In the genomic region with DNA sequence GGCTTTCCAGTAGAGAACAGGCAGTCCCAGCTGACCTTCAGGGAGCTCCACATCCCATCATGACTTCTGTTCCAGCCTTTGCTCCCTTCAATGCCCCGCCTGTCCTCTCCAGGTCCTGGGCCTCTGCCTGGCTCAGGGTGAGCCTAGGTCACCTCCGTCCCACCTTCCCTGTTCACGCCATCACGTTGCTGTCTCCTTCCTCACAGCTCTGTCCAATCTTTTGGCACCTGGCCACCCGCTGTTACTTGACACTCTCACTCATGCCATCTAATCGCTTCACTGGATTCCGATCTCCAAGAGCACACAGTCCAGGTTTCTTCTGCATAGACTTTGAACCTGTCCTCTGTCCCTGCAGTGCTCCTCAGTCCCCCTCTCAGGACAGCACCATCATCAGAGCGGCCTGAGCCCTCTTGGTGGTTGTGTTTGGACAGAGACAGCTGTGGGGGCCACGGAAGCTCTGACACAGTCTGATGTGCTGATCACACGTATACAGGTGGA, we compare ENCODE assay signal across 17 cellular contexts. TPM values are rescaled to one million over a fixed set of nuclear protein-coding genes. Genes with fewer than 3 reads are reported as not detected.
DNase-seq lines count a peak whose midpoint lies in the region; ATAC-seq, FAIRE-seq and TF ChIP-seq lines count a peak whose summit lies in the region.
"Had no signal": no experiment of that assay in that cellular context is flagged by ENCODE, and none has a peak within 500 bp of the region (broad histone marks: within the 10 kb centered on the region; RNA-seq: fewer than 3 reads in every experiment).

No MANE protein-coding gene starts in this region.

- peak in 1 of 2 experiments; percentile 79; a peak in 2 of 4 replicates for TF ChIP-seq EP300 in HepG2 (IDR thresholded peaks at IDR 0.05; ENCODE audit: low read depth in 2 of 2, low read length in 2 of 2)
- peak; percentile 90 for TF ChIP-seq EP300 in HepG2 (CRISPR knock-in tag; IDR thresholded peaks at IDR 0.05; ENCODE audit: borderline replicate concordance)

- H3K4me3 ChIP-seq in HepG2 (replicated peaks in 1 of 3; ENCODE audit: insufficient read depth in 1 of 3, low read depth in 2 of 3, low read length in 3 of 3) (peak overlapping the region in 1 of 3 experiments; percentile 27; a peak in 2 of 6 replicates), right lobe of liver (no peak overlapping the region), colonic mucosa (no peak overlapping the region)
- H3K4me3 ChIP-seq: adrenal gland, dorsolateral prefrontal cortex, GM23338, testis had no signal

- POLR2A ChIA-PET in HepG2 (lab: Yijun Ruan, JAX), result interaction anchor here (0.6 to 1.8 kb wide), 8 partner anchors 9 to 91 kb away, joined by 3 to 6 read pairs (median 3); no protein-coding TSS in a partner anchor

- no peaks in the 10 kb centered on the region for H3K79me2 ChIP-seq in HepG2 (ENCODE audit: insufficient read depth, low read length)

- H3K9ac ChIP-seq in HepG2 (ENCODE audit: insufficient read depth, low read depth, low read length) (no peak overlapping the region), colonic mucosa (ENCODE audit: low read depth in 2 of 2, low read length in 2 of 2) (no peak overlapping the region)

- peak overlapping the region; percentile 60 for H3K4me2 ChIP-seq in HepG2 (ENCODE audit: low read depth, low read length)
- H3K4me2 ChIP-seq: GM23338 had no signal

- no peaks in the 10 kb centered on the region for H3K27me3 ChIP-seq in HepG2 (ENCODE audit: control insufficient read depth in 1 of 2, insufficient read depth in 2 of 2, low read length in 2 of 2)
- no peaks in the 10 kb centered on the region for H3K27me3 ChIP-seq in right lobe of liver
- no peaks in the 10 kb centered on the region for H3K27me3 ChIP-seq in colonic mucosa
- H3K27me3 ChIP-seq: adrenal gland, dorsolateral prefrontal cortex, testis had no signal

- in situ Hi-C loops in HepG2 (cut with HindIII; ENCODE audit: extremely low pct_ligation_motif_present, low pct_unique_long_range_greater_than_20kb), result no loop called here

- H3K4me1 ChIP-seq in HepG2 (ENCODE audit: insufficient read depth, low read length) (peaks cover 65% of the 10 kb centered on the region), right lobe of liver (no peaks in the 10 kb centered on the region), colonic mucosa (no peaks in the 10 kb centered on the region)
- H3K4me1 ChIP-seq: adrenal gland, testis had no signal

- CTCF ChIA-PET in HepG2 (lab: Yijun Ruan, JAX; ENCODE audit: low intra/inter-chr PET ratio, low total read pairs), result no interaction called here

- TF ChIP-seq CTCF in HepG2 (CRISPR knock-in tag; IDR thresholded peaks at IDR 0.05) (no peak), right lobe of liver (IDR thresholded peaks at IDR 0.05) (no peak), colonic mucosa (IDR thresholded peaks at IDR 0.05) (no peak)

- ATAC-seq in HepG2, result peak; percentile 81
- ATAC-seq in right lobe of liver, result no peak
- no peak for ATAC-seq in HG03469 (IDR thresholded peaks at IDR 0.05; ENCODE audit: unreplicated experiment)
- ATAC-seq: GM23338, T-helper 17 cell had no signal

- H3K9me3 ChIP-seq in HepG2 (ENCODE audit: low read length) (no peaks in the 10 kb centered on the region), right lobe of liver (no peaks in the 10 kb centered on the region), colonic mucosa (no peaks in the 10 kb centered on the region)
- H3K9me3 ChIP-seq: adrenal gland, testis had no signal

- no TSS peak for BruUV-seq in HepG2 (replicated peaks; lab: Mats Ljungman, UMichigan)

- 5% methylated on average over 10 of the region's 10 CpGs for WGBS in HepG2 (ENCODE audit: low lambda C conversion rate)
- WGBS in right lobe of liver (ENCODE audit: insufficient coverage, low coverage, low lambda C conversion rate, missing lambda C conversion rate), result 88% methylated on average over 8 of the region's 10 CpGs

- FAIRE-seq in HepG2 (lab: Jason Lieb, UNC), result peak; percentile 94

- TF ChIP-seq POLR2A in HepG2 (IDR thresholded peaks at IDR 0.05; ENCODE audit: insufficient read depth in 1 of 2, low read depth in 2 of 2, low read length in 2 of 2) (0 out of 4 replicates have a peak, but pooled peaks of 1 of the 2 experiments have one; percentile 14), right lobe of liver (IDR thresholded peaks at IDR 0.05) (no peak)

- intact Hi-C loops in HepG2 (cut with micrococcal nuclease; ENCODE audit: unreplicated experiment) (loop anchor here (2.0 kb wide), 2 partner anchors 28 to 34 kb away; partner anchors contain the start of gene TIAM2), right lobe of liver (cut with DNase I) (no loop called here), colonic mucosa (cut with DNase I) (no loop called here)

- H3K27ac ChIP-seq in HepG2 (ENCODE audit: extremely low read length, insufficient read depth, low read length) (peak overlapping the region; percentile 57), right lobe of liver (no peak overlapping the region), colonic mucosa (peak overlapping the region; percentile 43)
- H3K27ac ChIP-seq: adrenal gland, dorsolateral prefrontal cortex, testis had no signal

- DNase-seq in HepG2 (ENCODE audit: low spot score) (peak; percentile 93), right lobe of liver (no peak), colonic mucosa (peak; percentile 59), mucosa of gallbladder (ENCODE audit: low spot score) (peak; percentile 82), T-helper 1 cell (no peak), NCI-H1417 treated with DMSO at 0.1 percent for 48 hours (lab: John Stamatoyannopoulos, UW) (no peak)
- DNase-seq in stimulated activated naive CD4-positive, alpha-beta T cell (lab: John Stamatoyannopoulos, UW), result no peak
- DNase-seq: activated CD8-positive, alpha-beta memory T cell treated with anti-CD3 and anti-CD28 coated beads, Interleukin-2, amount 50 U/mL, for 4 hours; activated effector memory CD4-positive, alpha-beta T cell treated with anti-CD3 and anti-CD28 coated beads, Interleukin-2, amount 50 U/mL, for 16 hours; adrenal gland; dorsolateral prefrontal cortex; Karpas-422; NCI-H2081 treated with DMSO at 0.1 percent for 48 hours; T-helper 17 cell; testis had no signal

- no peak overlapping the region for H2AFZ ChIP-seq in HepG2 (ENCODE audit: low read length)
- H2AFZ ChIP-seq: GM23338 had no signal

- peak; percentile 29; the same call in 1 of the 2 replicates for TF ChIP-seq RAD21 in HepG2 (CRISPR knock-in tag; IDR thresholded peaks at IDR 0.05)

- H3K36me3 ChIP-seq in HepG2 (replicated peaks in 1 of 2; ENCODE audit: control insufficient read depth in 1 of 2, insufficient read depth in 2 of 2, low read length in 2 of 2) (no peaks in the 10 kb centered on the region), right lobe of liver (no peaks in the 10 kb centered on the region), colonic mucosa (no peaks in the 10 kb centered on the region)
- H3K36me3 ChIP-seq: adrenal gland had no signal

- no peaks in the 10 kb centered on the region for H4K20me1 ChIP-seq in HepG2 (ENCODE audit: insufficient read depth, low read length)

TF ChIP-seq in HepG2, 621 proteins besides CTCF, POLR2A, EP300 and RAD21 (continues in another document):
- no peak for TF ChIP-seq EHMT2 (IDR thresholded peaks at IDR 0.05; ENCODE audit: borderline replicate concordance, low read depth, low read length)
- TF ChIP-seq, protein P1, sequence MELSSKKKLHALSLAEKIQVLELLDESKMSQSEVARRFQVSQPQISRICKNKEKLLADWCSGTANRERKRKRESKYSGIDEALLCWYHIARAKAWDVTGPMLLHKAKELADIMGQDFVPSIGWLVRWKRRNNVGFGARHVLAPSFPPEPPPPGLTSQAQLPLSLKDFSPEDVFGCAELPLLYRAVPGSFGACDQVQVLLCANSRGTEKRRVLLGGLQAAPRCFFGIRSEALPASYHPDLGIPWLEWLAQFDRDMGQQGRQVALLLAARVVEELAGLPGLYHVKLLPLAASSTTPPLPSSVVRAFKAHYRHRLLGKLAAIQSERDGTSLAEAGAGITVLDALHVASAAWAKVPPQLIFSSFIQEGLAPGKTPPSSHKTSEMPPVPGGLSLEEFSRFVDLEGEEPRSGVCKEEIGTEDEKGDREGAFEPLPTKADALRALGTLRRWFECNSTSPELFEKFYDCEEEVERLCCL (CRISPR knock-in tag; IDR thresholded peaks at IDR 0.05; ENCODE audit: borderline replicate concordance), result no peak
- no peak for TF ChIP-seq MLLT10 (CRISPR knock-in tag; IDR thresholded peaks at IDR 0.05)
- peak; percentile 38; the same call in 1 of the 2 replicates for TF ChIP-seq TCF7 (IDR thresholded peaks at IDR 0.05; ENCODE audit: low read depth)
- no peak for TF ChIP-seq RNF2 (conservative IDR thresholded peaks at IDR 0.05; ENCODE audit: low read depth)
- peak; percentile 37; the same call in 1 of the 2 replicates for TF ChIP-seq HHEX (CRISPR knock-in tag; IDR thresholded peaks at IDR 0.05)

RNA-seq across cellular contexts. Expression of gene TIAM2, which starts 34.8 kb away (rescaled TPM):
- 4.5 and 5.7 TPM in 2 replicates for total RNA-seq in HepG2 (2016; rRNA removed; fragmentation: Illumina TruSeq; extraction: Trizol)
- total RNA-seq in HepG2 (2016; cell fraction: cytosol; rRNA removed; fragmentation: Illumina TruSeq; extraction: Trizol; ENCODE audit: low read depth), result 6.2 and 6.8 TPM in 2 replicates
- total RNA-seq in HepG2 (2016; cell fraction: insoluble cytoplasmic fraction; rRNA removed; fragmentation: Illumina TruSeq; extraction: Trizol), result 4.2 and 4.7 TPM in 2 replicates
- 4.9 and 5.3 TPM in 2 replicates for total RNA-seq in HepG2 (2016; cell fraction: membrane; rRNA removed; fragmentation: Illumina TruSeq; extraction: Trizol)
- total RNA-seq in HepG2 (2016; cell fraction: nucleus; rRNA removed; fragmentation: Illumina TruSeq; extraction: Trizol), result 10.7 and 12.4 TPM in 2 replicates
- polyA plus RNA-seq in HepG2 (2011; rRNA removed), result 4.1 and 4.4 TPM in 2 replicates
- 1.4 and 3.0 TPM in 2 replicates for polyA plus RNA-seq in HepG2 (2011; cell fraction: cytosol; rRNA removed)
- 4.4 and 7.3 TPM in 2 replicates for polyA plus RNA-seq in HepG2 (2011; cell fraction: nucleus; rRNA removed)
- 6.1 and 6.5 TPM in 2 replicates for polyA plus RNA-seq in HepG2 (2012)
- polyA plus RNA-seq in HepG2 (2016; cell fraction: cytosol; fragmentation: Illumina TruSeq; extraction: Trizol; ENCODE audit: low read depth), result 0.99 and 1.1 TPM in 2 replicates
- 4.5 and 6.0 TPM in 2 replicates for polyA plus RNA-seq in HepG2 (2016; cell fraction: insoluble cytoplasmic fraction; fragmentation: Illumina TruSeq; extraction: Trizol; ENCODE audit: low read depth)
- polyA plus RNA-seq in HepG2 (2016; cell fraction: membrane; fragmentation: Illumina TruSeq; extraction: Trizol; ENCODE audit: low read depth), result 1.4 and 2.0 TPM in 2 replicates
- 11.0 and 12.4 TPM in 2 replicates for polyA plus RNA-seq in HepG2 (2016; cell fraction: nucleus; fragmentation: Illumina TruSeq; extraction: Trizol; ENCODE audit: insufficient read depth, low read depth)
- polyA minus RNA-seq in HepG2 (2011; rRNA and poly(A)+ RNA removed; ENCODE audit: low replicate concordance), result 0.68 and 5.9 TPM in 2 replicates
- polyA minus RNA-seq in HepG2 (2011; cell fraction: cytosol; rRNA and poly(A)+ RNA removed), result 3.0 and 4.9 TPM in 2 replicates
- polyA minus RNA-seq in HepG2 (2011; cell fraction: nucleus; rRNA and poly(A)+ RNA removed), result 21.6 and 28.6 TPM in 2 replicates
- 1 to 10 TPM; 1.3 to 4.4 (median 1.7) TPM for total RNA-seq in right lobe of liver
- 1 to 10 TPM; 5.1 to 6.7 TPM for total RNA-seq in colonic mucosa
- 24.6 TPM for total RNA-seq in mucosa of gallbladder

Comparison
In these comparisons a context has a peak if more than half of its experiments do, and no peak if none do; other contexts are left out.
1. DNase-seq: peak in HepG2 (single experiment), colonic mucosa (single experiment) and mucosa of gallbladder (single experiment); none in right lobe of liver (0 of 3), T-helper 1 cell (0 of 5), NCI-H1417 treated with DMSO at 0.1 percent for 48 hours (single experiment) and stimulated activated naive CD4-positive, alpha-beta T cell (0 of 6).
2. H3K27ac ChIP-seq: peak in HepG2 (single experiment) and colonic mucosa (single experiment); none in right lobe of liver (0 of 3).